1 cellular context compared by ENCODE assay signal in genomic region chr2:43169091-43169936, GRCh38.
TF ChIP-seq lines count a peak whose summit lies in the region.

No MANE protein-coding gene starts in this region.

TF ChIP-seq in K562, 482 proteins besides CTCF, POLR2A, EP300 and RAD21 (continued from another document and continues in another):
- TF ChIP-seq ZNF592 (IDR thresholded peaks at IDR 0.05) (0 out of 2 replicates have a peak, but pooled peaks have one; percentile 13), SMARCA5 (IDR thresholded peaks at IDR 0.05) (no peak), HMBOX1 (IDR thresholded peaks at IDR 0.05) (no peak), SMARCE1 (IDR thresholded peaks at IDR 0.05) (no peak), ETV5 (CRISPR knock-in tag; IDR thresholded peaks at IDR 0.05; ENCODE audit: low read depth) (no peak), NFE2 (IDR thresholded peaks at IDR 0.05; ENCODE audit: low read depth) (no peak), PHTF2 (CRISPR knock-in tag; IDR thresholded peaks at IDR 0.05) (no peak), ZNF324 (CRISPR knock-in tag; IDR thresholded peaks at IDR 0.05) (no peak), FOXM1 (IDR thresholded peaks at IDR 0.05; ENCODE audit: low read depth) (no peak), FOXM1 (CRISPR knock-in tag; IDR thresholded peaks at IDR 0.05; ENCODE audit: low read depth) (no peak), NRF1 (conservative IDR thresholded peaks at IDR 0.05 in 1 of 2, IDR thresholded peaks at IDR 0.05 in 1 of 2) (no peak), ZBTB11 (CRISPR knock-in tag; IDR thresholded peaks at IDR 0.05) (0 out of 6 replicates have a peak, but pooled peaks of 1 of the 3 experiments have one; percentile 33), RNF219 (CRISPR knock-in tag; IDR thresholded peaks at IDR 0.05) (no peak), REST (CRISPR knock-in tag; IDR thresholded peaks at IDR 0.05; ENCODE audit: low read depth) (no peak), KDM1A (IDR thresholded peaks at IDR 0.05) (no peak), PRMT5 (CRISPR knock-in tag; IDR thresholded peaks at IDR 0.05) (no peak), TBL1XR1 (IDR thresholded peaks at IDR 0.05; ENCODE audit: low read length in 2 of 2) (no peak), LARP7 (IDR thresholded peaks at IDR 0.05) (no peak), DPF2 (IDR thresholded peaks at IDR 0.05) (0 out of 2 replicates have a peak, but pooled peaks have one; percentile 21), ZNF316 (IDR thresholded peaks at IDR 0.05) (peak; percentile 62), PCBP2 (IDR thresholded peaks at IDR 0.05; ENCODE audit: low read depth, low read length, poor library complexity, severe bottlenecking) (no peak), TCF3 (CRISPR knock-in tag; IDR thresholded peaks at IDR 0.05) (no peak), CC2D1A (IDR thresholded peaks at IDR 0.05) (no peak), FOSL1 (tag; conservative IDR thresholded peaks at IDR 0.05) (0 out of 2 replicates have a peak, but pooled peaks have one; percentile 12), NFATC3 (IDR thresholded peaks at IDR 0.05) (no peak), ZEB2 (IDR thresholded peaks at IDR 0.05) (no peak), HDGF (IDR thresholded peaks at IDR 0.05) (0 out of 2 replicates have a peak, but pooled peaks have one; percentile 56), USF1 (CRISPR knock-in tag; IDR thresholded peaks at IDR 0.05) (no peak), NFYB (IDR thresholded peaks at IDR 0.05; ENCODE audit: extremely low read depth, insufficient read length) (no peak), TBP (optimal IDR thresholded peaks at IDR 0.05; ENCODE audit: low read depth, low read length) (no peak), EGR1 (conservative IDR thresholded peaks at IDR 0.05) (peak; percentile 70), SIRT6 (IDR thresholded peaks at IDR 0.05; ENCODE audit: low read depth, low read length) (no peak), DEAF1 (CRISPR knock-in tag; IDR thresholded peaks at IDR 0.05) (no peak), MTA2 (IDR thresholded peaks at IDR 0.05; ENCODE audit: low read depth) (no peak), ZNF511 (CRISPR knock-in tag; IDR thresholded peaks at IDR 0.05) (no peak), NR1H2 (CRISPR knock-in tag; IDR thresholded peaks at IDR 0.05) (0 out of 2 replicates have a peak, but pooled peaks have one; percentile 68), DNMT1 (IDR thresholded peaks at IDR 0.05) (no peak), STAG1 (CRISPR knock-in tag; IDR thresholded peaks at IDR 0.05; ENCODE audit: borderline replicate concordance) (no peak), SMC3 (conservative IDR thresholded peaks at IDR 0.05; ENCODE audit: insufficient read depth, low read depth, low read length) (no peak), ZBTB8A (IDR thresholded peaks at IDR 0.05; ENCODE audit: partially characterized antibody) (no peak), TOE1 (IDR thresholded peaks at IDR 0.05; ENCODE audit: borderline replicate concordance) (no peak), TOE1 (CRISPR knock-in tag; IDR thresholded peaks at IDR 0.05; ENCODE audit: borderline replicate concordance, low read depth) (no peak), ZNF253 (CRISPR knock-in tag; conservative IDR thresholded peaks at IDR 0.05) (no peak), KAT7 (CRISPR knock-in tag; IDR thresholded peaks at IDR 0.05; ENCODE audit: borderline replicate concordance) (no peak), ZMIZ1 (IDR thresholded peaks at IDR 0.05; ENCODE audit: low read depth in 2 of 2, low read length in 2 of 2) (no peak)
